Comparison of ENCODE assay signal across 8 cellular contexts in the genomic region with DNA sequence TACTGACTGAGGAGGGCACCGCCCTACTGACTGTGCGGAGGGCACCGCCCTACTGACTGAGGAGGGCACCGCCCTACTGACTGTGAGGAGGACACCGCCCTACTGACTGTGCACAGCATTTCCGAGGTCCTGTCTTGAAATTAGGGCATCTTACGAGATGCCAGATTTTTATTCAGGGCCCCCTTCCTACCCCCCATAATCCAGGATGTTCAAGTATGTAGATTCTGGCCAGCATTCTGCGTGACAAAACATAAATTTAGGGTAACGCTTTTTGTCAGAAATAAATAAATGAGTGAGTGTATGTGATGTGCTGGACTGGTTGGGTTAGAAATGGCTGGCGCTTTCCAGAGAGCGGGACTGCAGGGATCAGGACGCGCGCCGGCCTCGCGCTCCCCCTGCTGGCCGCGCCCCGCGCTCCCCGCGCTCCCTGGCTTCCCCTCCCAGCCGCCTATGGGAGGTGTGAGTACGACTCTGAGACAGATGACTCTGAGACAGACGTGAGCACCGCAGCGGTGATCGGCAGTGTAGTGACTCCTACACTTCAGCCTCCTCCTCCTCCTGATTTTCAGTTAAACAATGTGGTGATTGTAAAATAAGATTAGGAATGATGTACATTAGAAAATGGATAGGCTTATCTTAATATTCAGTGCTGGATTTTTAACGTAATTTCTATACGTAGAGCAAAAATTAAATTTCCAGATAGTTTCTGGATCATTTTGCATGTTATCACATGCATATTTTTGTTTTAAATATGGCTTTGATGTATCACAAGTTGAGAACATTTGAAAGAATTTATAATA.
DNase-seq lines count a peak whose midpoint lies in the region; FAIRE-seq and TF ChIP-seq lines count a peak whose summit lies in the region.

No MANE protein-coding gene starts in this region.

- H3K4me1 ChIP-seq in prostate gland (replicated peaks) (no peaks in the 10 kb centered on the region), uterus (no peaks in the 10 kb centered on the region)

- H3K27ac ChIP-seq in prostate gland (no peak overlapping the region), uterus (no peak overlapping the region)

- TF ChIP-seq CTCF in prostate gland (IDR thresholded peaks at IDR 0.05) (peak; percentile 64 to 92 (median 81)), uterus (IDR thresholded peaks at IDR 0.05) (peak; percentile 78 to 94 (median 86))

- DNase-seq in GDM1 (lab: John Stamatoyannopoulos, UW): peak; percentile 60
- peak; percentile 7 for DNase-seq in H54 (ENCODE audit: insufficient read length, low spot score)
- DNase-seq in LoVo (ENCODE audit: low spot score): peak; percentile 65
- peak; percentile 72 for DNase-seq in SKM-1 treated with dmso at 0.1 percent for 144 hours (lab: John Stamatoyannopoulos, UW; ENCODE audit: unreplicated experiment)
- peak; percentile 67 for DNase-seq in activated naive CD4-positive, alpha-beta T cell treated with anti-CD3 and anti-CD28 coated beads, Interleukin-2, amount 50 U/mL, for 16 hours
- peak; percentile 83 for DNase-seq in glomerular visceral epithelial cell (ENCODE audit: extremely low spot score)
- DNase-seq in prostate gland (ENCODE audit: low spot score): peak; percentile 60
- DNase-seq in uterus: peak; percentile 25 to 61

- H3K4me3 ChIP-seq in prostate gland: no peak overlapping the region
- no peak overlapping the region for H3K4me3 ChIP-seq in uterus

- H3K27me3 ChIP-seq in prostate gland (replicated peaks; ENCODE audit: insufficient read depth): no peaks in the 10 kb centered on the region
- no peaks in the 10 kb centered on the region for H3K27me3 ChIP-seq in uterus

- no peaks in the 10 kb centered on the region for H3K36me3 ChIP-seq in prostate gland
- no peaks in the 10 kb centered on the region for H3K36me3 ChIP-seq in uterus

- intact Hi-C loops in prostate gland (cut with DNase I): loop anchor here (10.0 kb wide), 1 partner anchor 1172 kb away; no protein-coding TSS in a partner anchor
- intact Hi-C loops in uterus (cut with DNase I; ENCODE audit: low total_unique reads): no loop called here

- TF ChIP-seq POLR2A in H54 (IDR thresholded peaks at IDR 0.05; ENCODE audit: low read depth, low read length): no peak
- no peak for TF ChIP-seq POLR2A in prostate gland (IDR thresholded peaks at IDR 0.05)
- no peak for TF ChIP-seq POLR2A in uterus (IDR thresholded peaks at IDR 0.05)

- 23% methylated on average over 31 of the region's 31 CpGs for WGBS in prostate gland

- no peak for FAIRE-seq in H54 (lab: Jason Lieb, UNC)

- no peaks in the 10 kb centered on the region for H3K9me3 ChIP-seq in prostate gland
- no peaks in the 10 kb centered on the region for H3K9me3 ChIP-seq in uterus

Comparison
In these comparisons a context has a peak if more than half of its experiments do, and no peak if none do; other contexts are left out.
1. DNase-seq: peak in every context shown above with its lines; median percentile 83 in glomerular visceral epithelial cell; 72 in SKM-1 treated with dmso at 0.1 percent for 144 hours; 67 in activated naive CD4-positive, alpha-beta T cell treated with anti-CD3 and anti-CD28 coated beads, Interleukin-2, amount 50 U/mL, for 16 hours; 65 in LoVo; 60 in GDM1; 60 in prostate gland; 43 in uterus; 7 in H54.